10 cellular contexts compared by ENCODE assay signal in genomic region chr3:62374375-62374876, GRCh38. TPM values are rescaled to one million over a fixed set of nuclear protein-coding genes. Genes with fewer than 3 reads are reported as not detected.
DNase-seq lines count a peak whose midpoint lies in the region; ATAC-seq, FAIRE-seq and TF ChIP-seq lines count a peak whose summit lies in the region.
"Had no signal": no experiment of that assay in that cellular context is flagged by ENCODE, and none has a peak within 500 bp of the region (broad histone marks: within the 10 kb centered on the region; RNA-seq: fewer than 3 reads in every experiment).

No MANE protein-coding gene starts in this region.

- H3K4me3 ChIP-seq in mammary epithelial cell (replicated peaks in 1 of 3; ENCODE audit: insufficient read depth in 1 of 3, low read depth in 2 of 3, low read length in 3 of 3): no peak overlapping the region
- H3K4me3 ChIP-seq in keratinocyte (ENCODE audit: control insufficient read depth in 2 of 3, extremely low read depth in 1 of 3, insufficient read depth in 2 of 3, low read depth in 1 of 3, low read length in 3 of 3): peak overlapping the region in 2 of 3 experiments; percentile 46 to 60
- peak overlapping the region; percentile 65 for H3K4me3 ChIP-seq in thoracic aorta

- intact Hi-C loops in mammary epithelial cell (cut with micrococcal nuclease): no loop called here

- ATAC-seq in activated T-cell treated with anti-CD3 and anti-CD28 coated beads, Interleukin-2, amount 50 U/mL, for 72 hours (replicated peaks in 1 of 2): no peak
- ATAC-seq in thoracic aorta (ENCODE audit: insufficient number of reproducible peaks, low FRiP score, low read depth) (no peak), GM19351 (IDR thresholded peaks at IDR 0.05; ENCODE audit: unreplicated experiment) (no peak)

- H3K36me3 ChIP-seq in mammary epithelial cell (ENCODE audit: insufficient read depth, low read length): no peaks in the 10 kb centered on the region
- no peaks in the 10 kb centered on the region for H3K36me3 ChIP-seq in keratinocyte (ENCODE audit: control insufficient read depth in 2 of 2, extremely low read depth in 1 of 2, insufficient read depth in 2 of 2, low read length in 2 of 2)
- no peaks in the 10 kb centered on the region for H3K36me3 ChIP-seq in thoracic aorta

- H3K9me3 Mint-ChIP-seq in activated T-cell treated with anti-CD3 and anti-CD28 coated beads, Interleukin-2, amount 50 U/mL, for 72 hours: no peaks in the 10 kb centered on the region
- H3K9me3 Mint-ChIP-seq in nephron progenitor cell: no peaks in the 10 kb centered on the region

- no peak for FAIRE-seq in keratinocyte (lab: Jason Lieb, UNC)

- dilution Hi-C loops in mammary epithelial cell (cut with HindIII; ENCODE audit: low sequenced_read_pairs) (no loop called here), keratinocyte (cut with MboI; ENCODE audit: extremely low pct_ligation_motif_present, low sequenced_read_pairs) (no loop called here)

- DNase-seq in activated T-cell treated with anti-CD3 and anti-CD28 coated beads, Interleukin-2, amount 50 U/mL, for 72 hours: no peak
- DNase-seq in activated T-cell treated with anti-CD3 and anti-CD28 coated beads for 4 hours (no peak), mammary epithelial cell (peak; percentile 24), keratinocyte (ENCODE audit: low read depth, low spot score) (no peak), thoracic aorta (ENCODE audit: low spot score) (no peak), mucosa of gallbladder (ENCODE audit: low spot score) (no peak), nephron progenitor cell (no peak)
- DNase-seq: NCI-H1092, trophoblast cell had no signal

- H2AFZ ChIP-seq in mammary epithelial cell (ENCODE audit: low read depth, low read length): no peak overlapping the region
- H2AFZ ChIP-seq in keratinocyte (ENCODE audit: control insufficient read depth, low read length): no peak overlapping the region

- no peak for TF ChIP-seq CTCF in mammary epithelial cell (conservative IDR thresholded peaks at IDR 0.05 in 1 of 2, IDR thresholded peaks at IDR 0.05 in 1 of 2; ENCODE audit: extremely low read depth in 1 of 2, insufficient read depth in 1 of 2, low read depth in 1 of 2, low read length in 2 of 2)
- no peak for TF ChIP-seq CTCF in keratinocyte (optimal IDR thresholded peaks at IDR 0.05 in 1 of 3, IDR thresholded peaks at IDR 0.05 in 1 of 3, conservative IDR thresholded peaks at IDR 0.05 in 1 of 3; ENCODE audit: extremely low read depth in 1 of 3, insufficient read depth in 2 of 3, low read length in 3 of 3)
- TF ChIP-seq CTCF in thoracic aorta (IDR thresholded peaks at IDR 0.05): no peak
- no peak for TF ChIP-seq CTCF in nephron progenitor cell (IDR thresholded peaks at IDR 0.05)

- peaks cover 0 to 3% of the 10 kb centered on the region in 2 donors for H3K36me3 Mint-ChIP-seq in activated T-cell treated with anti-CD3 and anti-CD28 coated beads, Interleukin-2, amount 50 U/mL, for 72 hours (ENCODE audit: insufficient read depth in 2 of 2)
- no peaks in the 10 kb centered on the region for H3K36me3 Mint-ChIP-seq in nephron progenitor cell (ENCODE audit: low read depth)

- H3K4me2 ChIP-seq in mammary epithelial cell (ENCODE audit: insufficient read depth, low read depth, low read length) (peak overlapping the region; percentile 67), keratinocyte (ENCODE audit: control insufficient read depth, extremely low read depth, insufficient read depth, low read depth, low read length) (peak overlapping the region; percentile 54)

- 14% methylated on average over 16 of the region's 22 CpGs for WGBS in mammary epithelial cell (ENCODE audit: low coverage, missing lambda C conversion rate)

- H3K9ac ChIP-seq in mammary epithelial cell (ENCODE audit: insufficient read depth, low read length) (no peak overlapping the region), keratinocyte (ENCODE audit: control insufficient read depth, extremely low read depth, insufficient read depth, low read length) (no peak overlapping the region)

- peak overlapping the region; percentile 15 for H3K27ac Mint-ChIP-seq in activated T-cell treated with anti-CD3 and anti-CD28 coated beads, Interleukin-2, amount 50 U/mL, for 72 hours
- no peak overlapping the region for H3K27ac Mint-ChIP-seq in nephron progenitor cell

- no peaks in the 10 kb centered on the region for H4K20me1 ChIP-seq in mammary epithelial cell (ENCODE audit: insufficient read depth, low read length)
- H4K20me1 ChIP-seq in keratinocyte (ENCODE audit: control insufficient read depth, extremely low read depth, insufficient read depth, low read length): peaks cover 7% of the 10 kb centered on the region

- H3K27ac ChIP-seq in mammary epithelial cell (ENCODE audit: insufficient read depth, low read depth, low read length) (no peak overlapping the region), keratinocyte (ENCODE audit: control insufficient read depth, insufficient read depth, low read length) (no peak overlapping the region), thoracic aorta (no peak overlapping the region)

- no TSS peak for BruUV-seq in mammary epithelial cell (replicated peaks; lab: Mats Ljungman, UMichigan)

- in situ Hi-C loops in mammary epithelial cell (cut with MboI; ENCODE audit: low sequenced_read_pairs in 2 of 2): no loop called here

- H3K27me3 Mint-ChIP-seq in activated T-cell treated with anti-CD3 and anti-CD28 coated beads, Interleukin-2, amount 50 U/mL, for 72 hours (ENCODE audit: low read depth): peaks cover 71% of the 10 kb centered on the region
- H3K27me3 Mint-ChIP-seq in nephron progenitor cell (ENCODE audit: low read depth, poor library complexity): peaks cover 100% of the 10 kb centered on the region

- peaks cover 9% of the 10 kb centered on the region for H3K4me1 Mint-ChIP-seq in activated T-cell treated with anti-CD3 and anti-CD28 coated beads, Interleukin-2, amount 50 U/mL, for 72 hours (ENCODE audit: low read depth)
- peaks cover 29% of the 10 kb centered on the region for H3K4me1 Mint-ChIP-seq in nephron progenitor cell

- H3K9me1 ChIP-seq in keratinocyte (ENCODE audit: control insufficient read depth, extremely low read depth, insufficient read depth, low read length): no peaks in the 10 kb centered on the region

- CTCF ChIA-PET in mammary epithelial cell (lab: Charles Lee; ENCODE audit: low non-redundant PET): no interaction called here

- peak overlapping the region; percentile 25 to 56 for H3K4me3 Mint-ChIP-seq in activated T-cell treated with anti-CD3 and anti-CD28 coated beads, Interleukin-2, amount 50 U/mL, for 72 hours
- no peak overlapping the region for H3K4me3 Mint-ChIP-seq in nephron progenitor cell

- H3K4me1 ChIP-seq in mammary epithelial cell (ENCODE audit: insufficient read depth, low read length): peaks cover 8% of the 10 kb centered on the region
- no peaks in the 10 kb centered on the region for H3K4me1 ChIP-seq in keratinocyte (ENCODE audit: control insufficient read depth, extremely low read depth, insufficient read depth, low read length)
- peaks cover 13 to 60% of the 10 kb centered on the region in 2 donors for H3K4me1 ChIP-seq in thoracic aorta (ENCODE audit: control insufficient read depth in 1 of 2, low read depth in 2 of 2)

- no peaks in the 10 kb centered on the region for H3K9me3 ChIP-seq in mammary epithelial cell (replicated peaks; ENCODE audit: insufficient read depth, low read length)
- H3K9me3 ChIP-seq in keratinocyte (ENCODE audit: control insufficient read depth, low read depth, low read length): no peaks in the 10 kb centered on the region
- no peaks in the 10 kb centered on the region for H3K9me3 ChIP-seq in thoracic aorta

- H3K79me2 ChIP-seq in mammary epithelial cell (ENCODE audit: insufficient read depth, low read length): no peaks in the 10 kb centered on the region
- no peaks in the 10 kb centered on the region for H3K79me2 ChIP-seq in keratinocyte (ENCODE audit: control insufficient read depth, insufficient read depth, low read length)

- H3K27me3 ChIP-seq in mammary epithelial cell (ENCODE audit: insufficient read depth, low read length) (peaks cover 93% of the 10 kb centered on the region), keratinocyte (ENCODE audit: control insufficient read depth, extremely low read depth, insufficient read depth, low read length) (peaks cover 98% of the 10 kb centered on the region), thoracic aorta (replicated peaks; ENCODE audit: insufficient read depth) (peaks cover 31% of the 10 kb centered on the region)

RNA-seq across cellular contexts. Expression of gene FEZF2, which starts 1.1 kb away (rescaled TPM):
- total RNA-seq in activated T-cell treated with anti-CD3 and anti-CD28 coated beads, Interleukin-2, amount 50 U/mL, for 72 hours: not detected
- total RNA-seq in mammary epithelial cell (not detected), thoracic aorta (not detected), mucosa of gallbladder (not detected)
- polyA plus RNA-seq in mammary epithelial cell (not detected), keratinocyte (not detected in 3 replicates)
- polyA minus RNA-seq in mammary epithelial cell (not detected), keratinocyte (not detected in 3 replicates)
- not detected for polyA plus RNA-seq in keratinocyte (2011; ENCODE audit: low read depth)
- not detected in 2 replicates for polyA plus RNA-seq in keratinocyte (2011; cell fraction: cytosol; rRNA removed)
- not detected in 2 replicates for polyA plus RNA-seq in keratinocyte (2011; cell fraction: nucleus; rRNA removed)
- not detected in 2 replicates for polyA plus RNA-seq in keratinocyte (2012; ENCODE audit: low replicate concordance)
- polyA minus RNA-seq in keratinocyte (2011; cell fraction: cytosol; rRNA and poly(A)+ RNA removed): not detected
- polyA minus RNA-seq in keratinocyte (2011; cell fraction: nucleus; rRNA and poly(A)+ RNA removed): not detected in 2 replicates

Comparison
In these comparisons a context has a peak if more than half of its experiments do, and no peak if none do; other contexts are left out.
1. H3K4me3 ChIP-seq: peak in keratinocyte (2 of 3) and thoracic aorta (single experiment); none in mammary epithelial cell (0 of 3).